Comparison of ENCODE assay signal across 1 cellular context in the genomic region with DNA sequence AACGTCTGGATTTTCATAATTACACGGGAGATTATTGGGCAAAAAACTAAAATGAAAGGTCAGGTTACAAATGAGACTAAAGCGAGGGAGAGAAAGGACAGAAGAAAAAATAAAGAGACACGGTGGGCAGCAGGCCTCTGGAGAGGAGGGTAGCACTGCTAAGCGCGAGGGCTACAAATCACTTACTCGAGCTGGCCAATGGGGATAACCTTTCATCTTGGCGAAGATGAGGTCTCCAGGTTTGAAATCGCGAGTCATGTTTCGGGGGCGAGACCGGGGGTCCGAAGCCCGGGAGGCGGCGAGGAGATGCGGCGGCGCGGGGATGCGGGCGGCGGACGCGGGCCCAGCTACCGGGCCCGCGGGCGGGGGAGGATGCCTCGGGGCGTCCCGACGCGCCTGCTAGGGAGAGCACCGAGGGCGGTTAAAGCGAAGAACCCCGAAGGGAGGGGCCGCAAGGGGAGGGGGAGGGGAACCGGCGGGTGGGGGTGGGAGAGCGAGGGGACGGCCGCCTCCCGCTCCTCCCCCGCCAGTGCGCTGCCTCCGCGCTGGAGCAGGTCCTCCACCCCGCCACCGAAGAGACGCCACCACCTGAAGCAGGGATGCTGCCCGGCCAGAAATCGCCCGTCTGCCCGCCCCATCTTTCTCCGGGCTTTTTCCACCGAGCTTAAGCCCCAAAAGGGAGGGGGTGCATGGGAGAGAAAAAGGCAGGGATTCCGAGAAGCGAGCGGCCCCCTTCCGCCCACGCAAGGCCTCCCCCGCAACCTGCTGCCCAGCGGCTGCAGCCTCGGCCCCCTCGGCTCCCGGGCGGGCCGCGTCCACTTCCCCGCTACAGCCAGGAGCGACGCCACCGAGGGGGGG.
TF ChIP-seq lines count a peak whose summit lies in the region.

No MANE protein-coding gene starts in this region.

TF ChIP-seq in IMR-90, 13 proteins besides CTCF, POLR2A, EP300 and RAD21 (continued from another document):
- TF ChIP-seq, protein P1, sequence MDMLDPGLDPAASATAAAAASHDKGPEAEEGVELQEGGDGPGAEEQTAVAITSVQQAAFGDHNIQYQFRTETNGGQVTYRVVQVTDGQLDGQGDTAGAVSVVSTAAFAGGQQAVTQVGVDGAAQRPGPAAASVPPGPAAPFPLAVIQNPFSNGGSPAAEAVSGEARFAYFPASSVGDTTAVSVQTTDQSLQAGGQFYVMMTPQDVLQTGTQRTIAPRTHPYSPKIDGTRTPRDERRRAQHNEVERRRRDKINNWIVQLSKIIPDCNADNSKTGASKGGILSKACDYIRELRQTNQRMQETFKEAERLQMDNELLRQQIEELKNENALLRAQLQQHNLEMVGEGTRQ (IDR thresholded peaks at IDR 0.05; ENCODE audit: low read depth, low read length), result no peak
- TF ChIP-seq RFX5 (IDR thresholded peaks at IDR 0.05; ENCODE audit: low read depth, low read length) (no peak), RCOR1 (IDR thresholded peaks at IDR 0.05; ENCODE audit: insufficient replicate concordance, low read length) (no peak), SMC3 (IDR thresholded peaks at IDR 0.05; ENCODE audit: low read depth, low read length) (no peak), MAFK (IDR thresholded peaks at IDR 0.05; ENCODE audit: low read depth, low read length) (no peak), CEBPB (IDR thresholded peaks at IDR 0.05; ENCODE audit: low read depth, low read length) (no peak)
